14 cellular contexts compared by ENCODE assay signal in the genomic region with DNA sequence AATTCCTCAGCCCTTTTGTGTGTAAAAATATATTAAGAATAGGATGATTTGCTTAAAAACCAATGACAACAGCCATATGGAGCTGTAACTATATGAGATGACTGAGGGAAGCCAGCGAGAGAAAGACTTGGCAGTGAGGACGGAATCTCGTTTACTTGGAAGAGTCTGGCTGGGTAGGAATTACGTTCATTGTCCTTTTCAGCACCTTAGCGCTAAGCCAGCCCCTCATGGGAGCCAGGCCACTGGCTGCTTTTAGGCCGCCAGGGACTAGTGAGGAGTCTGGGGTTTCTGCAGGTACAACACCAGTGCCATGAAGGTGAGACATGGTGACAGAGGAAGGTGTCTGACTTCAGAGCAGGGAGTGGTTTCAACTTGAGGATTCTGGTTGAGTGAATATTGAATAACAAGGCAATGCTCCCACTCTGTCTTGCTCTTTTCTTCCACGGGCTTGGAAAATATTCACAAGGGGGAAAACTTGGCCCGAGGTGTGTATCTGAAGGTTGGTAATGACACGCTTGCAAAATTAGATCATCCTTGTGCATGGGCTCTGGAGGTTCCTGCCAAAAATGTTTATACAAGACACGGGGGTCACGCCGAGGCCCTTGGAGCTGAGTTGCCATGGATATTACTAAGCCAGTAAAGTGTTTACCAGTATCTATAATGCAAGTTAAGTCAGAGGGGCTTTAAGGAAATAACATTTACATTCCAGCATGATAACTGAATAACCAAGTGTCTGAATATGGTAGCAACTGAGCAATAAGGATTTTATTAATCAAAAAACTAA. TPM values are rescaled to one million over a fixed set of nuclear protein-coding genes. Genes with fewer than 3 reads are reported as not detected.
DNase-seq lines count a peak whose midpoint lies in the region; ATAC-seq and TF ChIP-seq lines count a peak whose summit lies in the region.
"Had no signal": no experiment of that assay in that cellular context is flagged by ENCODE, and none has a peak within 500 bp of the region (broad histone marks: within the 10 kb centered on the region; RNA-seq: fewer than 3 reads in every experiment).

No MANE protein-coding gene starts in this region.

- peaks cover 54 to 94% (median 73%) of the 10 kb centered on the region in 4 donors for H3K4me1 Mint-ChIP-seq in CD4-positive, CD25-positive, alpha-beta regulatory T cell
- H3K4me1 Mint-ChIP-seq in T-helper 17 cell (peaks cover 51% of the 10 kb centered on the region), neural crest cell (peaks cover 35% of the 10 kb centered on the region)

- H3K4me3 Mint-ChIP-seq in CD4-positive, CD25-positive, alpha-beta regulatory T cell, result peak overlapping the region in 3 of 4 donors; percentile 16 to 64 (median 21)
- peak overlapping the region; percentile 64 for H3K4me3 Mint-ChIP-seq in T-helper 17 cell
- H3K4me3 Mint-ChIP-seq in neural crest cell, result no peak overlapping the region

- H3K4me1 ChIP-seq in CD4-positive, CD25-positive, alpha-beta regulatory T cell (ENCODE audit: control insufficient read depth, insufficient read depth, low read length, poor library complexity, severe bottlenecking), result peaks cover 72% of the 10 kb centered on the region
- peaks cover 1% of the 10 kb centered on the region; the same call in 1 of the 2 replicates for H3K4me1 ChIP-seq in BE2C

- no peaks in the 10 kb centered on the region for H3K27me3 Mint-ChIP-seq in CD4-positive, CD25-positive, alpha-beta regulatory T cell
- H3K27me3 Mint-ChIP-seq in T-helper 17 cell (no peaks in the 10 kb centered on the region), neural crest cell (ENCODE audit: low read depth) (no peaks in the 10 kb centered on the region)

- DNase-seq in CD4-positive, CD25-positive, alpha-beta regulatory T cell, result no peak
- DNase-seq in T-helper 17 cell (no peak), fibroblast of pulmonary artery (ENCODE audit: low read depth) (peak; percentile 81), neural crest cell (ENCODE audit: low read depth, low spot score) (no peak), BE2C (no peak), SIG-M5 treated with dmso at 0.1 percent for 504 hours (lab: John Stamatoyannopoulos, UW; ENCODE audit: unreplicated experiment) (no peak), DMS 273 (lab: John Stamatoyannopoulos, UW; ENCODE audit: unreplicated experiment) (no peak)
- DNase-seq: activated CD8-positive, alpha-beta memory T cell treated with anti-CD3 and anti-CD28 coated beads for 24 hours; adrenal gland; NCI-H1105; NCI-H524 treated with DMSO at 0.1 percent for 48 hours; RPMI8226; spleen had no signal

- H3K36me3 Mint-ChIP-seq in CD4-positive, CD25-positive, alpha-beta regulatory T cell, result peaks cover 45% of the 10 kb centered on the region
- H3K36me3 Mint-ChIP-seq in T-helper 17 cell (ENCODE audit: low read depth) (peaks cover 8% of the 10 kb centered on the region), neural crest cell (ENCODE audit: low read depth) (peaks cover 14% of the 10 kb centered on the region)

- no peak for ATAC-seq in CD4-positive, CD25-positive, alpha-beta regulatory T cell (ENCODE audit: low read depth in 2 of 2)
- ATAC-seq in T-helper 17 cell, result no peak
- no peak for ATAC-seq in HG02981 (IDR thresholded peaks at IDR 0.05; ENCODE audit: unreplicated experiment)

- peak overlapping the region in 2 of 3 donors; percentile 11 to 56 for H3K27ac Mint-ChIP-seq in CD4-positive, CD25-positive, alpha-beta regulatory T cell
- H3K27ac Mint-ChIP-seq in T-helper 17 cell (no peak overlapping the region), neural crest cell (ENCODE audit: unreplicated experiment) (peak overlapping the region; percentile 78)

- H3K9me3 Mint-ChIP-seq in CD4-positive, CD25-positive, alpha-beta regulatory T cell, result no peaks in the 10 kb centered on the region
- no peaks in the 10 kb centered on the region for H3K9me3 Mint-ChIP-seq in neural crest cell

- H3K9me3 ChIP-seq in CD4-positive, CD25-positive, alpha-beta regulatory T cell (ENCODE audit: control insufficient read depth in 2 of 2, low read length in 2 of 2), result no peaks in the 10 kb centered on the region
- H3K9me3 ChIP-seq in T-helper 17 cell (ENCODE audit: control insufficient read depth, low read length, poor library complexity, severe bottlenecking) (no peaks in the 10 kb centered on the region), BE2C (no peaks in the 10 kb centered on the region)
- H3K9me3 ChIP-seq: adrenal gland, spleen had no signal

- H3K36me3 ChIP-seq in CD4-positive, CD25-positive, alpha-beta regulatory T cell (ENCODE audit: control insufficient read depth, insufficient read depth, low read length), result peaks cover 66% of the 10 kb centered on the region
- peaks cover 39% of the 10 kb centered on the region for H3K36me3 ChIP-seq in BE2C

- no peak for TF ChIP-seq CTCF in fibroblast of pulmonary artery (IDR thresholded peaks at IDR 0.05; ENCODE audit: low read length, missing control alignments)
- no peak for TF ChIP-seq CTCF in neural crest cell (conservative IDR thresholded peaks at IDR 0.05)
- TF ChIP-seq CTCF in BE2C (IDR thresholded peaks at IDR 0.05; ENCODE audit: low read depth, low read length), result no peak

- no peaks in the 10 kb centered on the region for H3K27me3 ChIP-seq in CD4-positive, CD25-positive, alpha-beta regulatory T cell (ENCODE audit: control insufficient read depth, insufficient read depth, low read length)
- no peaks in the 10 kb centered on the region for H3K27me3 ChIP-seq in BE2C
- H3K27me3 ChIP-seq: adrenal gland, spleen had no signal

- H3K27ac ChIP-seq in CD4-positive, CD25-positive, alpha-beta regulatory T cell (ENCODE audit: insufficient read depth, low read length, poor library complexity, severe bottlenecking), result no peak overlapping the region

- no peak overlapping the region for H3K4me3 ChIP-seq in CD4-positive, CD25-positive, alpha-beta regulatory T cell (ENCODE audit: low read depth, low read length)
- H3K4me3 ChIP-seq in fibroblast of pulmonary artery (replicated peaks; ENCODE audit: low read depth, low read length), result no peak overlapping the region
- H3K4me3 ChIP-seq in BE2C (ENCODE audit: low read depth, low read length), result no peak overlapping the region
- H3K4me3 ChIP-seq: adrenal gland, spleen had no signal

RNA-seq across cellular contexts. Expression of gene KLF3, which starts 17.5 kb away (rescaled TPM):
- 126 TPM for total RNA-seq in CD4-positive, CD25-positive, alpha-beta regulatory T cell
- polyA plus RNA-seq in CD4-positive, CD25-positive, alpha-beta regulatory T cell, result 10 to 100 TPM; 74.9 to 89.6 (median 83.7) TPM
- total RNA-seq in T-helper 17 cell (10 to 100 TPM; 91.7 to 95.2 TPM), neural crest cell (38.2 and 38.4 TPM in 2 replicates)
- polyA plus RNA-seq in BE2C (2012; ENCODE audit: insufficient read depth, insufficient read length, low read depth), result 4.2 TPM
